8 cellular contexts compared by ENCODE assay signal in genomic region chr3:23999012-23999641, GRCh38. TPM values are rescaled to one million over a fixed set of nuclear protein-coding genes. Genes with fewer than 3 reads are reported as not detected.
DNase-seq lines count a peak whose midpoint lies in the region; ATAC-seq and TF ChIP-seq lines count a peak whose summit lies in the region.

No MANE protein-coding gene starts in this region.

- H2AK5ac ChIP-seq in IMR-90 (ENCODE audit: low read depth, low read length): no peak overlapping the region

- H2BK15ac ChIP-seq in IMR-90 (ENCODE audit: low read depth, low read length): no peak overlapping the region

- peaks cover 7% of the 10 kb centered on the region; the same call in 1 of the 2 replicates for H3K4me1 ChIP-seq in IMR-90 (ENCODE audit: control insufficient read depth, insufficient read depth, low read length)

- TF ChIP-seq RAD21 in IMR-90 (IDR thresholded peaks at IDR 0.05; ENCODE audit: low read length): peak; percentile 100

- no peak overlapping the region for H2BK20ac ChIP-seq in IMR-90 (ENCODE audit: low read depth, low read length)

- H4K8ac ChIP-seq in IMR-90 (ENCODE audit: low read depth in 2 of 2, low read length in 2 of 2): no peak overlapping the region

- no peaks in the 10 kb centered on the region; the same call in none of the 2 replicates for H3K27me3 ChIP-seq in IMR-90 (ENCODE audit: control insufficient read depth, insufficient read depth, low read length)

- no peak overlapping the region for H3K27ac ChIP-seq in 22Rv1
- H3K27ac ChIP-seq in IMR-90 (ENCODE audit: insufficient read depth, low read length): no peak overlapping the region

- no peak overlapping the region for H3K23ac ChIP-seq in IMR-90 (ENCODE audit: low read depth, low read length)

- no peak overlapping the region for H2AFZ ChIP-seq in IMR-90 (replicated peaks; ENCODE audit: low read length, poor library complexity)

- H3K9me1 ChIP-seq in IMR-90 (ENCODE audit: insufficient read depth, low read length): no peaks in the 10 kb centered on the region

- no peaks in the 10 kb centered on the region for H4K20me1 ChIP-seq in IMR-90 (ENCODE audit: insufficient read depth, low read length)

- H3K79me1 ChIP-seq in IMR-90 (ENCODE audit: low read depth in 1 of 2, low read length in 2 of 2): no peaks in the 10 kb centered on the region

- H2BK120ac ChIP-seq in IMR-90 (ENCODE audit: low read depth, low read length): no peak overlapping the region

- H3K36me3 ChIP-seq in IMR-90 (ENCODE audit: control insufficient read depth, insufficient read depth, low read length): no peaks in the 10 kb centered on the region

- POLR2A ChIA-PET in IMR-90 (lab: Charles Lee; ENCODE audit: unreplicated experiment): no interaction called here

- H3K14ac ChIP-seq in IMR-90 (replicated peaks; ENCODE audit: low read depth, low read length): no peak overlapping the region

- H3K9me3 ChIP-seq in IMR-90 (ENCODE audit: control insufficient read depth, insufficient read depth, low read length): no peaks in the 10 kb centered on the region

- BruUV-seq in IMR-90 (replicated peaks; lab: Mats Ljungman, UMichigan): no TSS peak

- DNase-seq in IMR-90 (peak; percentile 42), T follicular helper cell (ENCODE audit: low read depth) (peak; percentile 26), astrocyte of the hippocampus (ENCODE audit: low read depth, low spot score) (peak; percentile 79), iPS-NIHi11 (ENCODE audit: low spot score) (peak; percentile 55), cortex of kidney (lab: John Stamatoyannopoulos, UW) (no peak)
- DNase-seq in stimulated activated CD4-positive, alpha-beta T cell treated with anti-CD3 and anti-CD28 coated beads, Interleukin-15, amount 100 ng/mL, for 24 hours: peak; percentile 79

- H2AK9ac ChIP-seq in IMR-90 (replicated peaks; ENCODE audit: low read depth, low read length, poor library complexity): no peak overlapping the region

- no peak overlapping the region for H4K91ac ChIP-seq in IMR-90 (ENCODE audit: insufficient read depth, low read depth, low read length)

- no peak overlapping the region for H3K4me2 ChIP-seq in IMR-90 (ENCODE audit: low read depth, low read length)

- no peak overlapping the region for H3K9ac ChIP-seq in IMR-90 (ENCODE audit: low read depth, low read length)

- H3K4me3 ChIP-seq in IMR-90 (ENCODE audit: insufficient read depth, low read depth, low read length): no peak overlapping the region

- no peak overlapping the region for H4K5ac ChIP-seq in IMR-90 (ENCODE audit: low read depth, low read length)

- no peak overlapping the region for H2BK5ac ChIP-seq in IMR-90 (ENCODE audit: low read depth, low read length, poor library complexity, severe bottlenecking)

- intact Hi-C loops in IMR-90 (cut with micrococcal nuclease): loop anchor here (1.0 kb wide), 5 partner anchors 187 to 1593 kb away; no protein-coding TSS in a partner anchor

- peak; percentile 96 for TF ChIP-seq CTCF in 22Rv1 (IDR thresholded peaks at IDR 0.05)
- peak; percentile 59 for TF ChIP-seq CTCF in GM12801 (IDR thresholded peaks at IDR 0.05; ENCODE audit: extremely low read depth, insufficient read length)
- peak; percentile 98 for TF ChIP-seq CTCF in IMR-90 (conservative IDR thresholded peaks at IDR 0.05; ENCODE audit: low read depth, low read length)

- ATAC-seq in IMR-90 (ENCODE audit: low read depth): peak; percentile 57; the same call in 1 of the 2 replicates

- in situ Hi-C loops in IMR-90 (cut with MboI; ENCODE audit: low sequenced_read_pairs): loop anchor here (10.0 kb wide), 1 partner anchor 236 kb away; no protein-coding TSS in a partner anchor

- dilution Hi-C loops in IMR-90 (cut with HindIII; ENCODE audit: low sequenced_read_pairs, unreplicated experiment): no loop called here

- H3K56ac ChIP-seq in IMR-90 (ENCODE audit: extremely low read depth, insufficient read depth, low read length): no peak overlapping the region

- H3K4ac ChIP-seq in IMR-90 (ENCODE audit: low read depth, low read length): no peak overlapping the region

- WGBS in IMR-90 (ENCODE audit: extremely low coverage in 2 of 2, insufficient read length in 1 of 2), 2 experiments: no CpG with 5 or more reads among the region's 5 CpGs

- CTCF ChIA-PET in IMR-90 (lab: Yijun Ruan, JAX): interaction anchor here (0.8 to 1.2 kb wide), 2 partner anchors 623 to 685 kb away, joined by 4 to 5 read pairs; no protein-coding TSS in a partner anchor

- H3K18ac ChIP-seq in IMR-90 (ENCODE audit: low read depth, low read length): no peak overlapping the region

- peak; percentile 50 for TF ChIP-seq POLR2A in IMR-90 (IDR thresholded peaks at IDR 0.05; ENCODE audit: low read depth, low read length)

TF ChIP-seq in IMR-90, 13 proteins besides CTCF, POLR2A, EP300 and RAD21:
- TF ChIP-seq NFE2L2 (IDR thresholded peaks at IDR 0.05; ENCODE audit: low read depth, low read length) (no peak), USF2 (IDR thresholded peaks at IDR 0.05; ENCODE audit: low read depth, low read length) (no peak), RFX5 (IDR thresholded peaks at IDR 0.05; ENCODE audit: low read depth, low read length) (no peak), SMC3 (IDR thresholded peaks at IDR 0.05; ENCODE audit: low read depth, low read length) (peak; percentile 95)
TF ChIP-seq in IMR-90: peak in this region for 1.

RNA-seq across cellular contexts. Expression of gene NR1D2, which starts 54.0 kb away (rescaled TPM):
- 41.0 and 46.1 TPM in 2 replicates for total RNA-seq in IMR-90 (2012; rRNA removed)
- polyA plus RNA-seq in IMR-90 (2012; rRNA removed): 7.5 and 8.1 TPM in 2 replicates
- polyA plus RNA-seq in IMR-90 (2012; cell fraction: cytosol; rRNA removed): 1.7 and 2.1 TPM in 2 replicates
- 0.62 and 8.5 TPM in 2 replicates for polyA plus RNA-seq in IMR-90 (2012; cell fraction: nucleus; rRNA removed; ENCODE audit: low replicate concordance)
